Comparison of ENCODE assay signal across 8 cellular contexts in the genomic region with DNA sequence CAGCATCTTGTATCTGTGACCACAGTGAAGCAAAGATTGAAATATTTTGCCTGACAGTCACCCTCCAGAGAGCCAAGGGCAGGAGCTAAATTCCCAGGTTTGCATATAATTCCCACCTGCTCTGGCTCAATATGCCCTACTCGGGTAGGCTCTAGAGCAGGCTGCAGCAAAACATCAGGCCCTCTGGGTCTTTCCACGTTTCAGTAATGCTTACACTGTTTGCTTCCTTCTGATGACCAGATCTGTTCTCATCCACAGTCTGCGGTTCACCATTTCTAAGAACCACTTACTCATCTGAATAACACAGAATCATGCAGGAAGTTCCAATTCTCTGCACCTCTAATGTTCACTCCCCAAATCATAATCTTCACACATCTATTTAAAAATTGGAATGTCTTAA.
A peak's percentile ranks its signal among the peaks of the same experiment; 100 is the strongest.
DNase-seq lines count a peak whose midpoint lies in the region; ATAC-seq, FAIRE-seq and TF ChIP-seq lines count a peak whose summit lies in the region.

No MANE protein-coding gene starts in this region.

- no peak overlapping the region for H2AFZ ChIP-seq in neural progenitor cell (replicated peaks)

- DNase-seq in left cardiac atrium (no peak), left ventricle myocardium inferior (no peak), kidney glomerular epithelial cell (lab: John Stamatoyannopoulos, UW) (peak; percentile 25), SJCRH30 (no peak), HTR-8/SVneo (ENCODE audit: insufficient read length, low spot score) (no peak), neural progenitor cell (ENCODE audit: low spot score) (no peak)
- DNase-seq in activated CD8-positive, alpha-beta memory T cell treated with anti-CD3 and anti-CD28 coated beads for 24 hours, result peak; percentile 70

- TF ChIP-seq CTCF in left ventricle myocardium inferior (IDR thresholded peaks at IDR 0.05; ENCODE audit: borderline replicate concordance) (no peak), neural progenitor cell (IDR thresholded peaks at IDR 0.05) (no peak)

- peaks cover 36% of the 10 kb centered on the region for H3K79me2 ChIP-seq in neural progenitor cell (ENCODE audit: low read depth)

- no peak overlapping the region for H3K27ac Mint-ChIP-seq in neural progenitor cell

- no peaks in the 10 kb centered on the region for H4K20me1 ChIP-seq in neural progenitor cell (ENCODE audit: low read depth)

- H3K36me3 Mint-ChIP-seq in neural progenitor cell, result no peaks in the 10 kb centered on the region

- H3K27ac ChIP-seq in left ventricle myocardium inferior (replicated peaks) (no peak overlapping the region), SJCRH30 (no peak overlapping the region), neural progenitor cell (no peak overlapping the region)

- peaks cover 2% of the 10 kb centered on the region for H3K4me1 Mint-ChIP-seq in neural progenitor cell

- FAIRE-seq in HTR-8/SVneo (lab: Jason Lieb, UNC), result no peak

- H3K9me3 Mint-ChIP-seq in neural progenitor cell, result no peaks in the 10 kb centered on the region

- H3K4me2 ChIP-seq in neural progenitor cell, result no peak overlapping the region

- peak; percentile 55 to 57 for ATAC-seq in left cardiac atrium
- ATAC-seq in HG03378 (IDR thresholded peaks at IDR 0.05; ENCODE audit: unreplicated experiment), result peak; percentile 94

- no peaks in the 10 kb centered on the region for H3K27me3 Mint-ChIP-seq in neural progenitor cell (ENCODE audit: insufficient read depth, low read depth)

- no peaks in the 10 kb centered on the region for H3F3A ChIP-seq in neural progenitor cell (ENCODE audit: low read depth)

- H3K4me3 Mint-ChIP-seq in neural progenitor cell, result no peak overlapping the region

- intact Hi-C loops in left cardiac atrium (cut with DNase I) (no loop called here), left ventricle myocardium inferior (cut with micrococcal nuclease) (no loop called here)

- H3K9me3 ChIP-seq in left ventricle myocardium inferior (replicated peaks) (no peaks in the 10 kb centered on the region), SJCRH30 (replicated peaks) (no peaks in the 10 kb centered on the region), neural progenitor cell (ENCODE audit: low read depth) (no peaks in the 10 kb centered on the region)

- H3K9ac ChIP-seq in neural progenitor cell, result no peak overlapping the region

- H3K36me3 ChIP-seq in left ventricle myocardium inferior (no peaks in the 10 kb centered on the region), SJCRH30 (no peaks in the 10 kb centered on the region), neural progenitor cell (no peaks in the 10 kb centered on the region)

- H3K4me1 ChIP-seq in left ventricle myocardium inferior (peaks cover 5% of the 10 kb centered on the region), SJCRH30 (no peaks in the 10 kb centered on the region; the same call in 1 of the 2 replicates), neural progenitor cell (peaks cover under 1% of the 10 kb centered on the region)

- no peaks in the 10 kb centered on the region for H3K27me3 ChIP-seq in left ventricle myocardium inferior (ENCODE audit: low read depth)
- H3K27me3 ChIP-seq in SJCRH30, result no peaks in the 10 kb centered on the region
- no peaks in the 10 kb centered on the region for H3K27me3 ChIP-seq in neural progenitor cell

- H3K4me3 ChIP-seq in left ventricle myocardium inferior (no peak overlapping the region), SJCRH30 (no peak overlapping the region), neural progenitor cell (no peak overlapping the region)

Comparison
In these comparisons a context has a peak if more than half of its experiments do, and no peak if none do; other contexts are left out.
1. DNase-seq: peak in activated CD8-positive, alpha-beta memory T cell treated with anti-CD3 and anti-CD28 coated beads for 24 hours (single experiment) and kidney glomerular epithelial cell (single experiment); none in left cardiac atrium (single experiment), left ventricle myocardium inferior (single experiment), SJCRH30 (0 of 2), HTR-8/SVneo (single experiment) and neural progenitor cell (single experiment).